In genomic region chr14:39628087-39628486, GRCh38 we compare ENCODE assay signal across 16 cellular contexts.
DNase-seq lines count a peak whose midpoint lies in the region; ATAC-seq, FAIRE-seq and TF ChIP-seq lines count a peak whose summit lies in the region.
"Had no signal": no experiment of that assay in that cellular context is flagged by ENCODE, and none has a peak within 500 bp of the region (broad histone marks: within the 10 kb centered on the region; RNA-seq: fewer than 3 reads in every experiment).

No MANE protein-coding gene starts in this region.

- no peaks in the 10 kb centered on the region for H3K79me2 ChIP-seq in GM12878 (ENCODE audit: control insufficient read depth, insufficient read depth, low read length)

- H3K4me3 ChIP-seq in GM12878 (no peak overlapping the region), psoas muscle (no peak overlapping the region), left lung (no peak overlapping the region)
- no peak overlapping the region for H3K4me3 ChIP-seq in naive thymus-derived CD4-positive, alpha-beta T cell (ENCODE audit: low read length)
- H3K4me3 ChIP-seq: GM23338 had no signal

- TF ChIP-seq EP300 in GM12878 (IDR thresholded peaks at IDR 0.05; ENCODE audit: borderline replicate concordance in 1 of 2, control insufficient read depth in 1 of 2, low read depth in 2 of 2, low read length in 2 of 2), result no peak

- 2% methylated on average over 3 of the region's 3 CpGs for WGBS in GM12878 (ENCODE audit: insufficient coverage, insufficient replicate concordance, low lambda C conversion rate, missing lambda C conversion rate)
- 46 to 51% (median 49%) methylated on average over 3 of the region's 3 CpGs for WGBS in psoas muscle, 3 donors

- TF ChIP-seq POLR2A in GM12878 (IDR thresholded peaks at IDR 0.05; ENCODE audit: low read depth, low read length), result no peak

- H3K4me1 Mint-ChIP-seq in activated naive CD8-positive, alpha-beta T cell treated with anti-CD3 and anti-CD28 coated beads, Interleukin-2, amount 10 ng/mL, durations not matched to agents 7 days and 5 days, result no peaks in the 10 kb centered on the region
- H3K4me1 Mint-ChIP-seq in activated naive CD8-positive, alpha-beta T cell treated with anti-CD3 and anti-CD28 coated beads for 36 hours, result peaks cover 10% of the 10 kb centered on the region
- peaks cover 0 to 15% (median 12%) of the 10 kb centered on the region in 7 donors for H3K4me1 Mint-ChIP-seq in naive thymus-derived CD4-positive, alpha-beta T cell
- H3K4me1 Mint-ChIP-seq: CD14-positive monocyte, GM23338, IgD-negative memory B cell had no signal

- POLR2A ChIA-PET in activated naive CD8-positive, alpha-beta T cell treated with anti-CD3 and anti-CD28 coated beads, Interleukin-2, amount 10 ng/mL, durations not matched to agents 7 days and 5 days (lab: Charles Lee), result no interaction called here
- POLR2A ChIA-PET in GM12878 (lab: Charles Lee), result no interaction called here
- POLR2A ChIA-PET in naive thymus-derived CD4-positive, alpha-beta T cell (lab: Charles Lee), result no interaction called here

- no peak overlapping the region for H3K27ac ChIP-seq in GM12878 (ENCODE audit: control insufficient read depth, insufficient read depth)
- H3K27ac ChIP-seq in naive thymus-derived CD4-positive, alpha-beta T cell (ENCODE audit: low read depth, low read length), result no peak overlapping the region
- no peak overlapping the region for H3K27ac ChIP-seq in psoas muscle
- H3K27ac ChIP-seq in left lung, result no peak overlapping the region
- H3K27ac ChIP-seq: 22Rv1 had no signal

- H3K36me3 ChIP-seq in GM12878 (ENCODE audit: control insufficient read depth in 2 of 2, insufficient read depth in 2 of 2, low read length in 1 of 2) (no peaks in the 10 kb centered on the region), psoas muscle (ENCODE audit: insufficient read depth in 1 of 2, low read depth in 1 of 2) (no peaks in the 10 kb centered on the region), left lung (no peaks in the 10 kb centered on the region)
- no peaks in the 10 kb centered on the region for H3K36me3 ChIP-seq in naive thymus-derived CD4-positive, alpha-beta T cell (ENCODE audit: control insufficient read depth in 2 of 3, insufficient read depth in 3 of 3, low read length in 3 of 3)

- H3K4me1 ChIP-seq in GM12878 (ENCODE audit: control insufficient read depth, insufficient read depth, low read length) (no peaks in the 10 kb centered on the region), psoas muscle (no peaks in the 10 kb centered on the region), left lung (no peaks in the 10 kb centered on the region)
- peaks cover 0 to 8% of the 10 kb centered on the region in 2 donors for H3K4me1 ChIP-seq in naive thymus-derived CD4-positive, alpha-beta T cell (ENCODE audit: control insufficient read depth in 2 of 2, insufficient read depth in 2 of 2, low read length in 2 of 2)
- H3K4me1 ChIP-seq: Caco-2 had no signal

- SMC1A ChIA-PET in GM12878 (lab: Charles Lee; ENCODE audit: uncharacterized antibody, unreplicated experiment), result interaction anchor here (1.3 kb wide), 1 partner anchor 16 kb away, joined by 3 read pairs; no protein-coding TSS in a partner anchor

- ATAC-seq in activated naive CD8-positive, alpha-beta T cell treated with anti-CD3 and anti-CD28 coated beads, Interleukin-2, amount 10 ng/mL, durations not matched to agents 7 days and 5 days (ENCODE audit: low read depth), result peak; percentile 60
- no peak for ATAC-seq in GM12878
- ATAC-seq in naive thymus-derived CD4-positive, alpha-beta T cell, result peak; percentile 62
- no peak for ATAC-seq in HG03520 (IDR thresholded peaks at IDR 0.05; ENCODE audit: unreplicated experiment)
- ATAC-seq in psoas muscle, result no peak
- no peak for ATAC-seq in left lung
- ATAC-seq: GM23338 had no signal

- TF ChIP-seq CTCF in GM12878 (IDR thresholded peaks at IDR 0.05 in 2 of 3, conservative IDR thresholded peaks at IDR 0.05 in 1 of 3; ENCODE audit: control insufficient read depth in 2 of 3, extremely low read depth in 1 of 3, insufficient read depth in 1 of 3, low read depth in 3 of 3, low read length in 3 of 3) (no peak), psoas muscle (IDR thresholded peaks at IDR 0.05) (no peak), left lung (IDR thresholded peaks at IDR 0.05) (no peak)

- FAIRE-seq in GM12878 (lab: Jason Lieb, UNC), result no peak
- FAIRE-seq: GM18507 had no signal

- no peak overlapping the region for H3K9ac ChIP-seq in GM12878 (ENCODE audit: control insufficient read depth, insufficient read depth, low read length)

- H3K27me3 ChIP-seq in GM12878 (replicated peaks in 1 of 2; ENCODE audit: control insufficient read depth in 2 of 2, insufficient read depth in 2 of 2, low read length in 1 of 2) (no peaks in the 10 kb centered on the region), psoas muscle (ENCODE audit: insufficient read depth in 3 of 3, low read length in 2 of 3) (no peaks in the 10 kb centered on the region), left lung (no peaks in the 10 kb centered on the region)
- H3K27me3 ChIP-seq in naive thymus-derived CD4-positive, alpha-beta T cell (ENCODE audit: control insufficient read depth in 2 of 2, insufficient read depth in 2 of 2, low read length in 2 of 2), result no peaks in the 10 kb centered on the region

- H2AFZ ChIP-seq in GM12878 (ENCODE audit: control insufficient read depth, low read depth, low read length), result no peak overlapping the region
- H2AFZ ChIP-seq: GM23338 had no signal

- H3K27ac Mint-ChIP-seq in activated naive CD8-positive, alpha-beta T cell treated with anti-CD3 and anti-CD28 coated beads, Interleukin-2, amount 10 ng/mL, durations not matched to agents 7 days and 5 days, result no peak overlapping the region
- H3K27ac Mint-ChIP-seq in activated naive CD8-positive, alpha-beta T cell treated with anti-CD3 and anti-CD28 coated beads for 36 hours, result no peak overlapping the region
- H3K27ac Mint-ChIP-seq in naive thymus-derived CD4-positive, alpha-beta T cell, result peak overlapping the region in 2 of 9 donors; percentile 42 to 54
- H3K27ac Mint-ChIP-seq: CD14-positive monocyte, GM23338, IgD-negative memory B cell had no signal

- H3K4me3 Mint-ChIP-seq in activated naive CD8-positive, alpha-beta T cell treated with anti-CD3 and anti-CD28 coated beads, Interleukin-2, amount 10 ng/mL, durations not matched to agents 7 days and 5 days, result no peak overlapping the region
- H3K4me3 Mint-ChIP-seq in activated naive CD8-positive, alpha-beta T cell treated with anti-CD3 and anti-CD28 coated beads for 36 hours, result no peak overlapping the region
- no peak overlapping the region for H3K4me3 Mint-ChIP-seq in naive thymus-derived CD4-positive, alpha-beta T cell
- H3K4me3 Mint-ChIP-seq: CD14-positive monocyte; CD8-positive, alpha-beta memory T cell; GM23338; IgD-negative memory B cell had no signal

- H3K4me2 ChIP-seq in GM12878 (ENCODE audit: control insufficient read depth, insufficient read depth), result no peak overlapping the region
- H3K4me2 ChIP-seq: GM23338 had no signal

- intact Hi-C loops in GM12878 (cut with micrococcal nuclease; ENCODE audit: unreplicated experiment) (no loop called here), psoas muscle (cut with DNase I) (no loop called here), left lung (cut with DNase I) (no loop called here)
- intact Hi-C loops in naive thymus-derived CD4-positive, alpha-beta T cell (cut with micrococcal nuclease), result no loop called here

- no peaks in the 10 kb centered on the region for H4K20me1 ChIP-seq in GM12878 (ENCODE audit: control insufficient read depth, insufficient read depth)

- no peaks in the 10 kb centered on the region for H3K27me3 Mint-ChIP-seq in activated naive CD8-positive, alpha-beta T cell treated with anti-CD3 and anti-CD28 coated beads, Interleukin-2, amount 10 ng/mL, durations not matched to agents 7 days and 5 days
- no peaks in the 10 kb centered on the region for H3K27me3 Mint-ChIP-seq in activated naive CD8-positive, alpha-beta T cell treated with anti-CD3 and anti-CD28 coated beads for 36 hours
- no peaks in the 10 kb centered on the region for H3K27me3 Mint-ChIP-seq in naive thymus-derived CD4-positive, alpha-beta T cell
- H3K27me3 Mint-ChIP-seq: CD8-positive, alpha-beta memory T cell; IgD-negative memory B cell had no signal

- RAD21 ChIA-PET in GM12878 (lab: Charles Lee; ENCODE audit: unreplicated experiment), result interaction anchor here (0.8 kb wide), 1 partner anchor 14 kb away, joined by 3 read pairs; no protein-coding TSS in a partner anchor

- peaks cover 3% of the 10 kb centered on the region for H3K9me3 Mint-ChIP-seq in activated naive CD8-positive, alpha-beta T cell treated with anti-CD3 and anti-CD28 coated beads, Interleukin-2, amount 10 ng/mL, durations not matched to agents 7 days and 5 days
- H3K9me3 Mint-ChIP-seq in activated naive CD8-positive, alpha-beta T cell treated with anti-CD3 and anti-CD28 coated beads for 36 hours, result peaks cover 5% of the 10 kb centered on the region
- H3K9me3 Mint-ChIP-seq in naive thymus-derived CD4-positive, alpha-beta T cell, result peaks cover 0 to 50% (median 19%) of the 10 kb centered on the region in 11 donors
- H3K9me3 Mint-ChIP-seq: GM23338 had no signal

- no peaks in the 10 kb centered on the region for H3K36me3 Mint-ChIP-seq in activated naive CD8-positive, alpha-beta T cell treated with anti-CD3 and anti-CD28 coated beads, Interleukin-2, amount 10 ng/mL, durations not matched to agents 7 days and 5 days
- no peaks in the 10 kb centered on the region for H3K36me3 Mint-ChIP-seq in activated naive CD8-positive, alpha-beta T cell treated with anti-CD3 and anti-CD28 coated beads for 36 hours
- H3K36me3 Mint-ChIP-seq in naive thymus-derived CD4-positive, alpha-beta T cell, result peaks cover 0 to 8% (median 0%) of the 10 kb centered on the region in 5 donors
- H3K36me3 Mint-ChIP-seq: CD14-positive monocyte had no signal

- CTCF ChIA-PET in GM12878 (lab: Yijun Ruan, JAX), result no interaction called here
- CTCF ChIA-PET in naive thymus-derived CD4-positive, alpha-beta T cell (lab: Charles Lee), result no interaction called here

- no peak for DNase-seq in activated naive CD8-positive, alpha-beta T cell treated with anti-CD3 and anti-CD28 coated beads, Interleukin-2, amount 10 ng/mL, durations not matched to agents 7 days and 5 days
- DNase-seq in activated naive CD8-positive, alpha-beta T cell treated with anti-CD3 and anti-CD28 coated beads for 36 hours, result no peak
- DNase-seq in GM12878 (ENCODE audit: low read depth, low spot score) (no peak), psoas muscle (no peak), left lung (no peak)
- DNase-seq in naive thymus-derived CD4-positive, alpha-beta T cell, result peak in 3 of 9 donors; percentile 10 to 31 (median 21)
- DNase-seq: Caco-2, GF-D8, H7 had no signal

- in situ Hi-C loops in GM12878 (cut with MboI), result no loop called here

- no TSS peak for BruUV-seq in GM12878 (replicated peaks; lab: Mats Ljungman, UMichigan)

- H3K9me3 ChIP-seq in GM12878 (replicated peaks; ENCODE audit: control insufficient read depth, insufficient read depth, low read length) (no peaks in the 10 kb centered on the region), psoas muscle (peaks cover 5% of the 10 kb centered on the region), left lung (peaks cover 0 to 27% of the 10 kb centered on the region in 2 donors)
- H3K9me3 ChIP-seq in naive thymus-derived CD4-positive, alpha-beta T cell (ENCODE audit: control insufficient read depth in 2 of 3, low read length in 3 of 3), result no peaks in the 10 kb centered on the region
- H3K9me3 ChIP-seq: Caco-2 had no signal

- TF ChIP-seq RAD21 in GM12878 (IDR thresholded peaks at IDR 0.05; ENCODE audit: insufficient read depth, low read depth, low read length), result no peak

TF ChIP-seq in GM12878, 131 proteins besides CTCF, POLR2A, EP300 and RAD21 (continues in another document):
- no peak for TF ChIP-seq CHD4 (IDR thresholded peaks at IDR 0.05)

Comparison
In these comparisons a context has a peak if more than half of its experiments do, and no peak if none do; other contexts are left out.
1. ATAC-seq: peak in activated naive CD8-positive, alpha-beta T cell treated with anti-CD3 and anti-CD28 coated beads, Interleukin-2, amount 10 ng/mL, durations not matched to agents 7 days and 5 days (single experiment) and naive thymus-derived CD4-positive, alpha-beta T cell (single experiment); none in GM12878 (single experiment), HG03520 (single experiment), psoas muscle (0 of 4) and left lung (single experiment).